Comparison of ENCODE assay signal across 27 cellular contexts in the genomic region with DNA sequence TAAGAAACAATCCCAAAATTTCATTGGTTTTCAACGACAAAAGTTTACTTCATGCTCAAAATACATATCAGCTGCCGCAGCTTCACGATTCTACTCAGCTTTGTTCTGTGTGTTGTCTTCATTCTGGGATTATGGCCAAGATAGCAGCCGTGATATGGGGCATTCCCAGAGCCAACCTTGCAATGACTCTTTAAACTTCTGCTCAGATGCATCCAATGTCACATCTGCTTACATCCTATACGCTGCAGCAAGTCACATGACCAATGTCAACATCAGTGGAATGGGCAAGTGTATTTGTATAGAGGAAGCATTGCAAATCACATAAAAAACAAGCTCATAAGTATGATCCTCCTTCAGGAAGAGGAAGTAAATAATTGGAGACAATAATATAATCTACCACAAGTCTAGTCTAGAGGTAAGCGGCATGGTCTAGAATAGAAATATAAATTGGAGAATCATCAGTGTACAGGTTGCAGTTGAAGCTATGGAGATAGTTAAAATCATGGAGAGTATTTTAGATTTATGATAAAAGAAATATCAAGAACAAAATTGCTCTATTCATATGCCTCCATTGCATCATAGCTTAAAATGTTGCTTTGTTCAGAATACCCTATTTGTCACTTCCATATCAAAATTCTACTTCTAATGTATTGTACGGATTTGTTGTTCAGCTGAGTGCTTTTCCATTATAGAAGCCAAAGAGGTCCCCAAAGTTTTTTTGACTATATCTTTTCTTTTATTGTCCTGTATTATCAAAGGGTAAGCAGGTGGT. TPM values are rescaled to one million over a fixed set of nuclear protein-coding genes. Genes with fewer than 3 reads are reported as not detected.
A peak's percentile ranks its signal among the peaks of the same experiment; 100 is the strongest.
DNase-seq lines count a peak whose midpoint lies in the region; ATAC-seq and TF ChIP-seq lines count a peak whose summit lies in the region.
"Had no signal": no experiment of that assay in that cellular context is flagged by ENCODE, and none has a peak within 500 bp of the region (broad histone marks: within the 10 kb centered on the region; RNA-seq: fewer than 3 reads in every experiment).

No MANE protein-coding gene starts in this region.

- no peaks in the 10 kb centered on the region for H3K4me1 Mint-ChIP-seq in CD4-positive, alpha-beta memory T cell

- no peak overlapping the region for H3K27ac Mint-ChIP-seq in CD4-positive, alpha-beta memory T cell
- H3K27ac Mint-ChIP-seq: neural progenitor cell had no signal

- no peaks in the 10 kb centered on the region for H3K36me3 Mint-ChIP-seq in CD4-positive, alpha-beta memory T cell
- H3K36me3 Mint-ChIP-seq: neural progenitor cell had no signal

- POLR2A ChIA-PET in CD4-positive, alpha-beta memory T cell (lab: Charles Lee; ENCODE audit: partially characterized antibody), result no interaction called here

- no peak overlapping the region for H3K27ac ChIP-seq in epithelial cell of prostate
- H3K27ac ChIP-seq in CD4-positive, alpha-beta memory T cell (ENCODE audit: low read depth, low read length), result no peak overlapping the region
- H3K27ac ChIP-seq: cardiac muscle cell, neural progenitor cell, SJSA1, thyroid gland had no signal

- intact Hi-C loops in CD4-positive, alpha-beta memory T cell (cut with micrococcal nuclease), result no loop called here

- no peak for ATAC-seq in HG03354 (IDR thresholded peaks at IDR 0.05; ENCODE audit: poor library complexity, severe bottlenecking, unreplicated experiment)
- ATAC-seq: Panc1 had no signal

- no peak for TF ChIP-seq CTCF in BE2C (IDR thresholded peaks at IDR 0.05; ENCODE audit: low read depth, low read length)

- H3K4me3 ChIP-seq in BE2C (ENCODE audit: low read depth, low read length), result no peak overlapping the region
- H3K4me3 ChIP-seq in CD4-positive, alpha-beta memory T cell (ENCODE audit: low read length in 2 of 2), result no peak overlapping the region
- H3K4me3 ChIP-seq: cardiac muscle cell, HAP-1, neural progenitor cell, SJSA1, thyroid gland had no signal

- no peaks in the 10 kb centered on the region; the same call in 1 of the 2 replicates for H3K36me3 ChIP-seq in BE2C
- no peaks in the 10 kb centered on the region for H3K36me3 ChIP-seq in CD4-positive, alpha-beta memory T cell (ENCODE audit: insufficient read depth, low read length)
- H3K36me3 ChIP-seq: cardiac muscle cell, HAP-1, neural progenitor cell, SJSA1, thyroid gland had no signal

- H3K9me3 Mint-ChIP-seq in CD4-positive, alpha-beta memory T cell, result no peaks in the 10 kb centered on the region
- H3K9me3 Mint-ChIP-seq: neural progenitor cell had no signal

- no peak overlapping the region for H3K4me3 Mint-ChIP-seq in CD4-positive, alpha-beta memory T cell
- H3K4me3 Mint-ChIP-seq: neural progenitor cell had no signal

- H3K9me3 ChIP-seq in BE2C, result no peaks in the 10 kb centered on the region; the same call in 1 of the 2 replicates
- H3K9me3 ChIP-seq in CD4-positive, alpha-beta memory T cell (ENCODE audit: control insufficient read depth in 1 of 2, low read length in 2 of 2), result no peaks in the 10 kb centered on the region
- H3K9me3 ChIP-seq: HAP-1, SJSA1, thyroid gland had no signal

- peaks cover 25% of the 10 kb centered on the region for H3K4me1 ChIP-seq in BE2C
- no peaks in the 10 kb centered on the region for H3K4me1 ChIP-seq in CD4-positive, alpha-beta memory T cell (ENCODE audit: insufficient read depth, low read length)
- H3K4me1 ChIP-seq: SJSA1, thyroid gland had no signal

- DNase-seq in BE2C (peak; percentile 37), HT-29 (ENCODE audit: low spot score) (peak; percentile 33), NCI-H69 (lab: John Stamatoyannopoulos, UW) (peak; percentile 70), epithelial cell of prostate (ENCODE audit: low read depth, low spot score) (peak; percentile 39), putamen (ENCODE audit: low spot score) (no peak)
- no peak for DNase-seq in CD4-positive, alpha-beta memory T cell
- DNase-seq: activated CD4-positive, alpha-beta T cell treated with anti-CD3 and anti-CD28 coated beads, Interleukin-2, amount 50 U/mL, for 48 hours; activated gamma-delta T cell treated with Interleukin-2 at 50 U/mL for 16 hours; amniotic stem cell; dermis blood vessel endothelial cell; NCI-H187 treated with DMSO at 0.1 percent for 48 hours; NCI-H524 treated with DMSO at 0.1 percent for 48 hours; stimulated activated CD4-positive, alpha-beta T cell treated with anti-CD3 and anti-CD28 coated beads, Interleukin-1b, Interleukin-23, amount 100 ng/mL, for 48 hours; stimulated activated naive CD4-positive, alpha-beta T cell treated with Interleukin-2 at 50 U/mL for 16 hours; T-helper 2 cell; thyroid gland had no signal

- CTCF ChIA-PET in CD4-positive, alpha-beta memory T cell (lab: Charles Lee; ENCODE audit: partially characterized antibody), result interaction anchor here (1.5 to 1.6 kb wide), 2 partner anchors 9 to 11 kb away, joined by 4 read pairs; no protein-coding TSS in a partner anchor

- no peaks in the 10 kb centered on the region for H3K27me3 ChIP-seq in BE2C
- no peaks in the 10 kb centered on the region for H3K27me3 ChIP-seq in CD4-positive, alpha-beta memory T cell (ENCODE audit: insufficient read depth, low read length)
- H3K27me3 ChIP-seq: neural progenitor cell, thyroid gland had no signal

- peaks cover 0 to 1% of the 10 kb centered on the region in 2 donors for H3K27me3 Mint-ChIP-seq in CD4-positive, alpha-beta memory T cell

RNA-seq across cellular contexts. Expression of gene C6orf141, which starts 7.2 kb away (rescaled TPM):
- polyA plus RNA-seq in BE2C (2012; ENCODE audit: insufficient read depth, insufficient read length, low read depth), result 1.6 TPM
- total RNA-seq in HT-29 (2014; rRNA removed; shearing (Covaris generic)), result 36.8 and 45.8 TPM in 2 replicates
- total RNA-seq in CD4-positive, alpha-beta memory T cell, result not detected
- polyA plus RNA-seq in CD4-positive, alpha-beta memory T cell, result not detected
- total RNA-seq: SJSA1 had no signal

RNA-seq across cellular contexts. Expression of gene GLYATL3, which starts 43.5 kb away (rescaled TPM):
- not detected for polyA plus RNA-seq in BE2C (2012; ENCODE audit: insufficient read depth, insufficient read length, low read depth)
- not detected in 2 replicates for total RNA-seq in HT-29 (2014; rRNA removed; shearing (Covaris generic))
- not detected for total RNA-seq in CD4-positive, alpha-beta memory T cell
- not detected for polyA plus RNA-seq in CD4-positive, alpha-beta memory T cell
- total RNA-seq: cardiac muscle cell, dermis blood vessel endothelial cell, endothelial cell of umbilical vein, lower leg skin, MCF 10A, mucosa of gallbladder, posterior vena cava, SJSA1, thyroid gland had no signal
- polyA plus RNA-seq: cardiac muscle cell, endothelial cell of umbilical vein had no signal

Comparison
In these comparisons a context has a peak if more than half of its experiments do, and no peak if none do; other contexts are left out.
1. DNase-seq: peak in BE2C (single experiment), HT-29 (single experiment), NCI-H69 (single experiment) and epithelial cell of prostate (single experiment); none in CD4-positive, alpha-beta memory T cell (0 of 5) and putamen (single experiment).
2. RNA of gene C6orf141, which starts 7.2 kb away (total RNA-seq): 36.8 to 45.8 TPM in HT-29; not detected in CD4-positive, alpha-beta memory T cell; every median in the first group is over 10 times any median in the second.